In genomic region chr4:127479031-127479622, GRCh38 we compare ENCODE assay signal across 10 cellular contexts.
DNase-seq lines count a peak whose midpoint lies in the region; ATAC-seq, FAIRE-seq and TF ChIP-seq lines count a peak whose summit lies in the region.
"Had no signal": no experiment of that assay in that cellular context is flagged by ENCODE, and none has a peak within 500 bp of the region (broad histone marks: within the 10 kb centered on the region; RNA-seq: fewer than 3 reads in every experiment).

No MANE protein-coding gene starts in this region.

- CTCF ChIA-PET in H1 (lab: Charles Lee; ENCODE audit: partially characterized antibody), result interaction anchor here (0.6 to 1.1 kb wide), 11 partner anchors 11 to 956 kb away, joined by 3 to 4 read pairs (median 3); no protein-coding TSS in a partner anchor
- CTCF ChIA-PET in activated CD4-positive, alpha-beta memory T cell treated with anti-CD3 and anti-CD28 coated beads, Interleukin-2, amount 10 ng/mL, durations not matched to agents 7 days and 5 days (lab: Charles Lee), result no interaction called here

- TF ChIP-seq POLR2A in H1 (IDR thresholded peaks at IDR 0.05; ENCODE audit: control extremely low read depth in 1 of 2, low read depth in 2 of 2, low read length in 2 of 2), result no peak

- TF ChIP-seq CTCF in H1 (IDR thresholded peaks at IDR 0.05; ENCODE audit: control extremely low read depth in 1 of 3, insufficient read depth in 1 of 3, low read depth in 1 of 3, low read length in 3 of 3), result peak in 2 of 3 experiments; percentile 34 to 43; a peak in 2 of 4 replicates

- H3K23ac ChIP-seq in H1 (ENCODE audit: insufficient read length), result no peak overlapping the region

- ATAC-seq in GM18502 (IDR thresholded peaks at IDR 0.05; ENCODE audit: poor library complexity, unreplicated experiment) (peak; percentile 46), HG02884 (IDR thresholded peaks at IDR 0.05; ENCODE audit: unreplicated experiment) (no peak)
- no peak for ATAC-seq in stimulated activated effector memory CD8-positive, alpha-beta T cell treated with anti-CD3 and anti-CD28 coated beads, Interleukin-12 subunit alpha, Interleukin-12 subunit beta, amount 100 ng/mL, for 72 hours

- no peak overlapping the region for H2BK5ac ChIP-seq in H1 (ENCODE audit: low read depth, low read length)

- in situ Hi-C loops in ACHN (cut with HindIII; ENCODE audit: low pct_ligation_motif_present, low pct_unique_long_range_greater_than_20kb, low sequenced_read_pairs), result no loop called here

- H3K56ac ChIP-seq in H1 (replicated peaks; ENCODE audit: insufficient read length, low read depth, low read length), result no peak overlapping the region

- peak; percentile 29 for DNase-seq in ACHN
- peak; percentile 50 to 76 for DNase-seq in NCI-H446 (lab: John Stamatoyannopoulos, UW)
- DNase-seq in H1 (ENCODE audit: low read depth in 1 of 2, low spot score in 2 of 2), result no peak
- peak; percentile 11 for DNase-seq in putamen (ENCODE audit: low spot score)
- DNase-seq in stimulated activated effector memory CD8-positive, alpha-beta T cell treated with anti-CD3 and anti-CD28 coated beads, Interleukin-12 subunit alpha, Interleukin-12 subunit beta, amount 100 ng/mL, for 72 hours (ENCODE audit: low spot score in 2 of 2), result no peak
- DNase-seq in activated CD4-positive, alpha-beta memory T cell treated with anti-CD3 and anti-CD28 coated beads, Interleukin-2, amount 10 ng/mL, durations not matched to agents 7 days and 5 days, result no peak

- H2AFZ ChIP-seq in H1 (ENCODE audit: low read length), result 0 out of 2 replicates have a peak overlapping the region, but pooled peaks have one; percentile 27

- H4K5ac ChIP-seq in H1 (ENCODE audit: insufficient read length, low read depth, low read length), result no peak overlapping the region

- H2AK5ac ChIP-seq in H1 (ENCODE audit: low read depth, low read length), result no peak overlapping the region

- H3K27me3 ChIP-seq in H1 (replicated peaks in 1 of 4; ENCODE audit: control insufficient read depth in 3 of 4, extremely low read depth in 1 of 4, insufficient read depth in 3 of 4, low read length in 3 of 4), result no peaks in the 10 kb centered on the region

- no peak overlapping the region for H2BK20ac ChIP-seq in H1 (ENCODE audit: low read length)

- TF ChIP-seq EP300 in H1 (IDR thresholded peaks at IDR 0.05; ENCODE audit: borderline replicate concordance in 1 of 2, low read depth in 2 of 2, low read length in 2 of 2), result no peak

- H4K91ac ChIP-seq in H1 (replicated peaks; ENCODE audit: insufficient read length, low read length), result no peak overlapping the region

- H3K14ac ChIP-seq in H1 (ENCODE audit: insufficient read length), result no peak overlapping the region

- H3K9me3 ChIP-seq in H1 (ENCODE audit: insufficient read depth in 2 of 2, low read depth in 1 of 2, low read length in 1 of 2), result no peaks in the 10 kb centered on the region

- TF ChIP-seq RAD21 in H1 (IDR thresholded peaks at IDR 0.05 in 1 of 2, conservative IDR thresholded peaks at IDR 0.05 in 1 of 2; ENCODE audit: low read depth in 2 of 2, low read length in 2 of 2), result peak; percentile 70 to 79

- no peak overlapping the region for H3K27ac ChIP-seq in H1 (ENCODE audit: low read depth, low read length)

- H3K36me3 Mint-ChIP-seq in stimulated activated effector memory CD8-positive, alpha-beta T cell treated with anti-CD3 and anti-CD28 coated beads, Interleukin-12 subunit alpha, Interleukin-12 subunit beta, amount 100 ng/mL, for 72 hours, result no peaks in the 10 kb centered on the region
- H3K36me3 Mint-ChIP-seq in activated CD4-positive, alpha-beta memory T cell treated with anti-CD3 and anti-CD28 coated beads, Interleukin-2, amount 10 ng/mL, durations not matched to agents 7 days and 5 days (ENCODE audit: low read depth), result no peaks in the 10 kb centered on the region

- no peak overlapping the region for H3K4me3 Mint-ChIP-seq in stimulated activated effector memory CD8-positive, alpha-beta T cell treated with anti-CD3 and anti-CD28 coated beads, Interleukin-12 subunit alpha, Interleukin-12 subunit beta, amount 100 ng/mL, for 72 hours
- no peak overlapping the region for H3K4me3 Mint-ChIP-seq in activated CD4-positive, alpha-beta memory T cell treated with anti-CD3 and anti-CD28 coated beads, Interleukin-2, amount 10 ng/mL, durations not matched to agents 7 days and 5 days
- H3K4me3 Mint-ChIP-seq: dendritic cell treated with granulocyte-macrophage colony-stimulating factor and Interleukin-4, amounts not matched to agents 40 ng/mL and 50 ng/mL, for 4 days; stimulated activated naive CD8-positive, alpha-beta T cell treated with anti-CD3 and anti-CD28 coated beads, Interleukin-15, Interleukin-2, amounts not matched to agents 100 ng/mL and 50 ng/mL, for 24 hours had no signal

- no peak overlapping the region for H3K4ac ChIP-seq in H1 (replicated peaks; ENCODE audit: insufficient read length, low read depth, low read length)

- no peaks in the 10 kb centered on the region for H3K27me3 Mint-ChIP-seq in activated CD4-positive, alpha-beta memory T cell treated with anti-CD3 and anti-CD28 coated beads, Interleukin-2, amount 10 ng/mL, durations not matched to agents 7 days and 5 days
- H3K27me3 Mint-ChIP-seq: dendritic cell treated with granulocyte-macrophage colony-stimulating factor and Interleukin-4, amounts not matched to agents 40 ng/mL and 50 ng/mL, for 4 days; stimulated activated naive CD8-positive, alpha-beta T cell treated with anti-CD3 and anti-CD28 coated beads, Interleukin-15, Interleukin-2, amounts not matched to agents 100 ng/mL and 50 ng/mL, for 24 hours had no signal

- POLR2A ChIA-PET in H1 (lab: Charles Lee; ENCODE audit: partially characterized antibody), result no interaction called here
- POLR2A ChIA-PET in activated CD4-positive, alpha-beta memory T cell treated with anti-CD3 and anti-CD28 coated beads, Interleukin-2, amount 10 ng/mL, durations not matched to agents 7 days and 5 days (lab: Charles Lee), result no interaction called here

- no peaks in the 10 kb centered on the region for H3K4me1 Mint-ChIP-seq in stimulated activated effector memory CD8-positive, alpha-beta T cell treated with anti-CD3 and anti-CD28 coated beads, Interleukin-12 subunit alpha, Interleukin-12 subunit beta, amount 100 ng/mL, for 72 hours
- no peaks in the 10 kb centered on the region for H3K4me1 Mint-ChIP-seq in activated CD4-positive, alpha-beta memory T cell treated with anti-CD3 and anti-CD28 coated beads, Interleukin-2, amount 10 ng/mL, durations not matched to agents 7 days and 5 days

- no peaks in the 10 kb centered on the region for H3K36me3 ChIP-seq in H1 (ENCODE audit: control insufficient read depth in 2 of 4, insufficient read depth in 4 of 4, low read length in 3 of 4)

- H3K4me2 ChIP-seq in H1 (ENCODE audit: insufficient read depth in 1 of 2, low read depth in 2 of 2, low read length in 2 of 2), result no peak overlapping the region

- peaks cover 2% of the 10 kb centered on the region for H3K9me3 Mint-ChIP-seq in stimulated activated effector memory CD8-positive, alpha-beta T cell treated with anti-CD3 and anti-CD28 coated beads, Interleukin-12 subunit alpha, Interleukin-12 subunit beta, amount 100 ng/mL, for 72 hours
- H3K9me3 Mint-ChIP-seq in activated CD4-positive, alpha-beta memory T cell treated with anti-CD3 and anti-CD28 coated beads, Interleukin-2, amount 10 ng/mL, durations not matched to agents 7 days and 5 days, result no peaks in the 10 kb centered on the region
- H3K9me3 Mint-ChIP-seq: dendritic cell treated with granulocyte-macrophage colony-stimulating factor and Interleukin-4, amounts not matched to agents 40 ng/mL and 50 ng/mL, for 4 days; stimulated activated naive CD8-positive, alpha-beta T cell treated with anti-CD3 and anti-CD28 coated beads, Interleukin-15, Interleukin-2, amounts not matched to agents 100 ng/mL and 50 ng/mL, for 24 hours had no signal

- H3K27ac Mint-ChIP-seq in stimulated activated effector memory CD8-positive, alpha-beta T cell treated with anti-CD3 and anti-CD28 coated beads, Interleukin-12 subunit alpha, Interleukin-12 subunit beta, amount 100 ng/mL, for 72 hours, result no peak overlapping the region
- no peak overlapping the region for H3K27ac Mint-ChIP-seq in activated CD4-positive, alpha-beta memory T cell treated with anti-CD3 and anti-CD28 coated beads, Interleukin-2, amount 10 ng/mL, durations not matched to agents 7 days and 5 days
- H3K27ac Mint-ChIP-seq: dendritic cell treated with granulocyte-macrophage colony-stimulating factor and Interleukin-4, amounts not matched to agents 40 ng/mL and 50 ng/mL, for 4 days; stimulated activated naive CD8-positive, alpha-beta T cell treated with anti-CD3 and anti-CD28 coated beads, Interleukin-15, Interleukin-2, amounts not matched to agents 100 ng/mL and 50 ng/mL, for 24 hours had no signal

- H3K79me1 ChIP-seq in H1 (ENCODE audit: low read depth, low read length), result no peaks in the 10 kb centered on the region

- peak overlapping the region; percentile 33 for H2BK120ac ChIP-seq in H1 (replicated peaks; ENCODE audit: low read depth, low read length)

- H3K9ac ChIP-seq in H1 (replicated peaks in 1 of 4; ENCODE audit: extremely low read depth in 1 of 4, low read depth in 3 of 4, low read length in 3 of 4), result no peak overlapping the region

- H2BK15ac ChIP-seq in H1 (ENCODE audit: low read length), result no peak overlapping the region

- no peak overlapping the region for H3K18ac ChIP-seq in H1 (ENCODE audit: extremely low read depth, low read length)

- H4K20me1 ChIP-seq in H1 (replicated peaks in 1 of 2; ENCODE audit: control insufficient read depth in 1 of 2, insufficient read depth in 2 of 2, low read length in 2 of 2), result no peaks in the 10 kb centered on the region

- H3K23me2 ChIP-seq in H1 (ENCODE audit: low read depth, low read length), result no peaks in the 10 kb centered on the region

- H2BK12ac ChIP-seq in H1 (ENCODE audit: low read depth, low read length), result no peak overlapping the region

- no peak overlapping the region for H3K4me3 ChIP-seq in H1 (ENCODE audit: extremely low read depth in 1 of 4, insufficient read depth in 2 of 4, low read depth in 3 of 4, low read length in 4 of 4)

- no peak overlapping the region for H4K8ac ChIP-seq in H1 (ENCODE audit: extremely low read depth, insufficient read depth, low read length)

- FAIRE-seq in H1 (lab: Jason Lieb, UNC), result no peak

- H3K79me2 ChIP-seq in H1 (ENCODE audit: control insufficient read depth in 1 of 2, insufficient read depth in 2 of 2, low read length in 2 of 2), result no peaks in the 10 kb centered on the region

- no peaks in the 10 kb centered on the region for H3K4me1 ChIP-seq in H1 (replicated peaks in 1 of 4; ENCODE audit: control insufficient read depth in 3 of 4, insufficient read depth in 4 of 4, low read length in 3 of 4)

TF ChIP-seq in H1, 55 proteins besides CTCF, POLR2A, EP300 and RAD21 (continues in another document):
- TF ChIP-seq POU5F1 (IDR thresholded peaks at IDR 0.05; ENCODE audit: low read depth, low read length) (no peak), CHD2 (IDR thresholded peaks at IDR 0.05; ENCODE audit: low read length) (no peak), POLR2AphosphoS5 (IDR thresholded peaks at IDR 0.05; ENCODE audit: low read depth, low read length) (no peak)

Comparison
In these comparisons a context has a peak if more than half of its experiments do, and no peak if none do; other contexts are left out.
1. DNase-seq: peak in ACHN (single experiment), NCI-H446 (2 of 2) and putamen (single experiment); none in H1 (0 of 2), stimulated activated effector memory CD8-positive, alpha-beta T cell treated with anti-CD3 and anti-CD28 coated beads, Interleukin-12 subunit alpha, Interleukin-12 subunit beta, amount 100 ng/mL, for 72 hours (0 of 2) and activated CD4-positive, alpha-beta memory T cell treated with anti-CD3 and anti-CD28 coated beads, Interleukin-2, amount 10 ng/mL, durations not matched to agents 7 days and 5 days (single experiment).